36 cellular contexts compared by ENCODE assay signal in genomic region chr7:128821724-128822123, GRCh38. TPM values are rescaled to one million over a fixed set of nuclear protein-coding genes. Genes with fewer than 3 reads are reported as not detected.
"Had no signal": no experiment of that assay in that cellular context is flagged by ENCODE, and none has a peak within 500 bp of the region (broad histone marks: within the 10 kb centered on the region; RNA-seq: fewer than 3 reads in every experiment).

No MANE protein-coding gene starts in this region.

- ATAC-seq: activated CD4-positive, alpha-beta T cell treated with anti-CD3 and anti-CD28 coated beads for 36 hours; activated CD8-positive, alpha-beta memory T cell treated with anti-CD3 and anti-CD28 coated beads, Interleukin-2, amount 10 ng/mL, durations not matched to agents 7 days and 5 days; activated CD8-positive, alpha-beta T cell treated with anti-CD3 and anti-CD28 coated beads, Interleukin-2, amount 10 ng/mL, durations not matched to agents 7 days and 5 days; activated naive CD8-positive, alpha-beta T cell treated with anti-CD3 and anti-CD28 coated beads, Interleukin-2, amount 50 U/mL, for 24 hours; body of pancreas had no signal

- H3K4me1 ChIP-seq: adrenal gland, body of pancreas, colonic mucosa, esophagus squamous epithelium had no signal

- H3K27me3 ChIP-seq: adrenal gland, body of pancreas, heart left ventricle had no signal

- H3K36me3 ChIP-seq: adrenal gland, colonic mucosa, esophagus squamous epithelium, heart left ventricle had no signal

- H3K27ac ChIP-seq: adrenal gland, body of pancreas, colonic mucosa, epithelial cell of prostate, esophagus squamous epithelium, heart left ventricle had no signal

- DNase-seq: activated CD4-positive, alpha-beta memory T cell treated with anti-CD3 and anti-CD28 coated beads for 36 hours; activated CD4-positive, alpha-beta T cell treated with anti-CD3 and anti-CD28 coated beads for 36 hours; activated CD4-positive, alpha-beta T cell treated with anti-CD3 and anti-CD28 coated beads, Interleukin-2, amount 10 ng/mL, durations not matched to agents 24 days and 14 days; activated CD4-positive, CD25-positive, alpha-beta regulatory T cell; activated CD4-positive, CD25-positive, alpha-beta regulatory T cell treated with anti-CD3 and anti-CD28 coated beads, Interleukin-2, amount 50 U/mL, for 72 hours; activated CD8-positive, alpha-beta memory T cell treated with anti-CD3 and anti-CD28 coated beads, Interleukin-2, amount 10 ng/mL, durations not matched to agents 7 days and 5 days; activated CD8-positive, alpha-beta memory T cell treated with anti-CD3 and anti-CD28 coated beads, Interleukin-2, amount 50 U/mL, for 4 hours; activated CD8-positive, alpha-beta T cell treated with anti-CD3 and anti-CD28 coated beads, Interleukin-2, amount 10 ng/mL, durations not matched to agents 7 days and 5 days; activated effector memory CD4-positive, alpha-beta T cell treated with anti-CD3 and anti-CD28 coated beads, Interleukin-2, amount 50 U/mL, for 16 hours; activated naive CD4-positive, alpha-beta T cell treated with anti-CD3 and anti-CD28 coated beads for 36 hours; activated naive CD8-positive, alpha-beta T cell treated with anti-CD3 and anti-CD28 coated beads for 36 hours; activated naive CD8-positive, alpha-beta T cell treated with anti-CD3 and anti-CD28 coated beads, Interleukin-2, amount 50 U/mL, for 24 hours; activated T-cell treated with anti-CD3 and anti-CD28 coated beads, Interleukin-2, amount 50 U/mL, for 1 hour; activated T-cell treated with anti-CD3 and anti-CD28 coated beads, Interleukin-2, amount 50 U/mL, for 48 hours; adrenal gland; amygdala; aorta; body of pancreas; central memory CD4-positive, alpha-beta T cell; cerebellar nuclear complex; colonic mucosa; effector CD8-positive, alpha-beta T cell; esophagus squamous epithelium; foreskin melanocyte; heart left ventricle; T-helper 2 cell had no signal

- H3K4me3 ChIP-seq: adrenal gland, body of pancreas, colonic mucosa, esophagus squamous epithelium, heart left ventricle had no signal

- H3K9me3 ChIP-seq: adrenal gland, body of pancreas, colonic mucosa, esophagus squamous epithelium, heart left ventricle had no signal

- FAIRE-seq: endometrium, endothelial cell of umbilical vein had no signal

RNA-seq across cellular contexts. Expression of gene FLNC, which starts 8.5 kb away (rescaled TPM):
- total RNA-seq: activated CD8-positive, alpha-beta memory T cell treated with anti-CD3 and anti-CD28 coated beads, Interleukin-2, amount 10 ng/mL, durations not matched to agents 7 days and 5 days; activated CD8-positive, alpha-beta T cell treated with anti-CD3 and anti-CD28 coated beads, Interleukin-2, amount 10 ng/mL, durations not matched to agents 7 days and 5 days; activated T-helper 2 cell treated with anti-CD3 and anti-CD28 coated beads, Interferon-gamma antibody, Interleukin-2, Interleukin-4, amounts not matched to agents 10 μg/mL and 5 μg/mL and 100 μg/mL, durations not matched to agents 14 hours and 24 hours and 36 hours had no signal

RNA-seq across cellular contexts. Expression of gene OPN1SW, which starts 46.1 kb away (rescaled TPM):
- total RNA-seq: activated CD4-positive, alpha-beta memory T cell treated with anti-CD3 and anti-CD28 coated beads for 36 hours; activated CD4-positive, alpha-beta T cell treated with anti-CD3 and anti-CD28 coated beads for 36 hours; activated CD4-positive, alpha-beta T cell treated with anti-CD3 and anti-CD28 coated beads, Interleukin-2, amount 10 ng/mL, durations not matched to agents 24 days and 14 days; activated CD8-positive, alpha-beta memory T cell treated with anti-CD3 and anti-CD28 coated beads for 36 hours; activated CD8-positive, alpha-beta memory T cell treated with anti-CD3 and anti-CD28 coated beads, Interleukin-2, amount 10 ng/mL, durations not matched to agents 7 days and 5 days; activated CD8-positive, alpha-beta T cell treated with anti-CD3 and anti-CD28 coated beads, Interleukin-2, amount 10 ng/mL, durations not matched to agents 7 days and 5 days; activated naive CD4-positive, alpha-beta T cell treated with anti-CD3 and anti-CD28 coated beads for 36 hours; activated naive CD8-positive, alpha-beta T cell treated with anti-CD3 and anti-CD28 coated beads for 36 hours; activated T-helper 1 cell treated with anti-CD3 and anti-CD28 coated beads, Interleukin-12 subunit alpha, Interleukin-12 subunit beta, Interleukin-2, Interleukin-4 antibody, amounts not matched to agents 30 ng/mL and 10 ng/mL and 1 ng/mL, durations not matched to agents 14 hours and 24 hours and 36 hours; activated T-helper 2 cell treated with anti-CD3 and anti-CD28 coated beads, Interferon-gamma antibody, Interleukin-2, Interleukin-4, amounts not matched to agents 10 μg/mL and 5 μg/mL and 100 μg/mL, durations not matched to agents 14 hours and 24 hours and 36 hours; adrenal gland; aorta; body of pancreas; colonic mucosa; dermis microvascular lymphatic vessel endothelial cell; endothelial cell of umbilical vein; esophagus squamous epithelium; fibroblast of lung; fibroblast of villous mesenchyme; heart left ventricle had no signal
- polyA plus RNA-seq: adrenal gland, aorta, endothelial cell of umbilical vein, esophagus, fibroblast of lung, heart left ventricle had no signal
